Comparison of ENCODE assay signal across 2 cellular contexts in genomic region chr3:10169000-10169496, GRCh38.
A peak's percentile ranks its signal among the peaks of the same experiment; 100 is the strongest.
TF ChIP-seq lines count a peak whose summit lies in the region.

No MANE protein-coding gene starts in this region.

TF ChIP-seq in A549, 52 proteins besides CTCF, POLR2A, EP300 and RAD21 (continued from another document):
- TF ChIP-seq HOXA7 (CRISPR knock-in tag; IDR thresholded peaks at IDR 0.05) (no peak), JUN (IDR thresholded peaks at IDR 0.05) (peak in 1 of 2 experiments; percentile 49; a peak in 2 of 5 replicates), SREBF2 (IDR thresholded peaks at IDR 0.05) (no peak), GATA3 (IDR thresholded peaks at IDR 0.05; ENCODE audit: borderline replicate concordance) (peak; percentile 92), MAFK (IDR thresholded peaks at IDR 0.05; ENCODE audit: partially characterized antibody) (no peak), MYC (IDR thresholded peaks at IDR 0.05; ENCODE audit: borderline replicate concordance, low read length) (no peak), FOSL2 (IDR thresholded peaks at IDR 0.05) (no peak), FOSL2 (CRISPR knock-in tag; IDR thresholded peaks at IDR 0.05) (peak; percentile 44; the same call in 1 of the 2 replicates), JUNB (IDR thresholded peaks at IDR 0.05) (peak; percentile 38; the same call in 1 of the 2 replicates), POLR2AphosphoS2 (conservative IDR thresholded peaks at IDR 0.05; ENCODE audit: low read length) (no peak), SMC3 (IDR thresholded peaks at IDR 0.05) (peak; percentile 61), BHLHE40 (IDR thresholded peaks at IDR 0.05; ENCODE audit: low read depth, low read length) (no peak), TFCP2L1 (CRISPR knock-in tag; IDR thresholded peaks at IDR 0.05) (no peak)

TF ChIP-seq in HEK293, 187 proteins besides CTCF, POLR2A, EP300 and RAD21 (continued from another document):
- TF ChIP-seq, protein P1, sequence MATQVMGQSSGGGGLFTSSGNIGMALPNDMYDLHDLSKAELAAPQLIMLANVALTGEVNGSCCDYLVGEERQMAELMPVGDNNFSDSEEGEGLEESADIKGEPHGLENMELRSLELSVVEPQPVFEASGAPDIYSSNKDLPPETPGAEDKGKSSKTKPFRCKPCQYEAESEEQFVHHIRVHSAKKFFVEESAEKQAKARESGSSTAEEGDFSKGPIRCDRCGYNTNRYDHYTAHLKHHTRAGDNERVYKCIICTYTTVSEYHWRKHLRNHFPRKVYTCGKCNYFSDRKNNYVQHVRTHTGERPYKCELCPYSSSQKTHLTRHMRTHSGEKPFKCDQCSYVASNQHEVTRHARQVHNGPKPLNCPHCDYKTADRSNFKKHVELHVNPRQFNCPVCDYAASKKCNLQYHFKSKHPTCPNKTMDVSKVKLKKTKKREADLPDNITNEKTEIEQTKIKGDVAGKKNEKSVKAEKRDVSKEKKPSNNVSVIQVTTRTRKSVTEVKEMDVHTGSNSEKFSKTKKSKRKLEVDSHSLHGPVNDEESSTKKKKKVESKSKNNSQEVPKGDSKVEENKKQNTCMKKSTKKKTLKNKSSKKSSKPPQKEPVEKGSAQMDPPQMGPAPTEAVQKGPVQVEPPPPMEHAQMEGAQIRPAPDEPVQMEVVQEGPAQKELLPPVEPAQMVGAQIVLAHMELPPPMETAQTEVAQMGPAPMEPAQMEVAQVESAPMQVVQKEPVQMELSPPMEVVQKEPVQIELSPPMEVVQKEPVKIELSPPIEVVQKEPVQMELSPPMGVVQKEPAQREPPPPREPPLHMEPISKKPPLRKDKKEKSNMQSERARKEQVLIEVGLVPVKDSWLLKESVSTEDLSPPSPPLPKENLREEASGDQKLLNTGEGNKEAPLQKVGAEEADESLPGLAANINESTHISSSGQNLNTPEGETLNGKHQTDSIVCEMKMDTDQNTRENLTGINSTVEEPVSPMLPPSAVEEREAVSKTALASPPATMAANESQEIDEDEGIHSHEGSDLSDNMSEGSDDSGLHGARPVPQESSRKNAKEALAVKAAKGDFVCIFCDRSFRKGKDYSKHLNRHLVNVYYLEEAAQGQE (tag by site-specific recombination; IDR thresholded peaks at IDR 0.05): no peak
- TF ChIP-seq ZNF785 (tag by site-specific recombination; IDR thresholded peaks at IDR 0.05) (no peak), ZNF777 (tag by site-specific recombination; IDR thresholded peaks at IDR 0.05; ENCODE audit: borderline replicate concordance) (no peak), IKZF3 (tag by site-specific recombination; IDR thresholded peaks at IDR 0.05) (no peak), ZNF529 (tag by site-specific recombination; IDR thresholded peaks at IDR 0.05; ENCODE audit: insufficient replicate concordance) (peak; percentile 39), ZEB2 (tag by site-specific recombination; IDR thresholded peaks at IDR 0.05) (no peak), SETDB1 (IDR thresholded peaks at IDR 0.05; ENCODE audit: insufficient read length, low read length) (peak; percentile 96), AEBP2 (tag by site-specific recombination; IDR thresholded peaks at IDR 0.05; ENCODE audit: borderline replicate concordance) (no peak), ZNF221 (tag by site-specific recombination; IDR thresholded peaks at IDR 0.05; ENCODE audit: borderline replicate concordance) (no peak), ZNF2 (tag by site-specific recombination; IDR thresholded peaks at IDR 0.05) (no peak), ZFP3 (tag by site-specific recombination; IDR thresholded peaks at IDR 0.05; ENCODE audit: low read depth) (no peak), YY2 (tag by site-specific recombination; IDR thresholded peaks at IDR 0.05) (no peak), TRIM28 (IDR thresholded peaks at IDR 0.05; ENCODE audit: borderline replicate concordance, low read length) (no peak), KLF16 (tag by site-specific recombination; IDR thresholded peaks at IDR 0.05) (no peak), TSHZ1 (tag by site-specific recombination; IDR thresholded peaks at IDR 0.05; ENCODE audit: borderline replicate concordance) (no peak), ZNF341 (tag by site-specific recombination; IDR thresholded peaks at IDR 0.05; ENCODE audit: low read depth) (no peak), SALL2 (tag by site-specific recombination; IDR thresholded peaks at IDR 0.05; ENCODE audit: borderline replicate concordance) (no peak)
- TF ChIP-seq, protein P2, sequence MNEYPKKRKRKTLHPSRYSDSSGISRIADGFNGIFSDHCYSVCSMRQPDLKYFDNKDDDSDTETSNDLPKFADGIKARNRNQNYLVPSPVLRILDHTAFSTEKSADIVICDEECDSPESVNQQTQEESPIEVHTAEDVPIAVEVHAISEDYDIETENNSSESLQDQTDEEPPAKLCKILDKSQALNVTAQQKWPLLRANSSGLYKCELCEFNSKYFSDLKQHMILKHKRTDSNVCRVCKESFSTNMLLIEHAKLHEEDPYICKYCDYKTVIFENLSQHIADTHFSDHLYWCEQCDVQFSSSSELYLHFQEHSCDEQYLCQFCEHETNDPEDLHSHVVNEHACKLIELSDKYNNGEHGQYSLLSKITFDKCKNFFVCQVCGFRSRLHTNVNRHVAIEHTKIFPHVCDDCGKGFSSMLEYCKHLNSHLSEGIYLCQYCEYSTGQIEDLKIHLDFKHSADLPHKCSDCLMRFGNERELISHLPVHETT (tag by site-specific recombination; IDR thresholded peaks at IDR 0.05): peak; percentile 30; the same call in 1 of the 2 replicates
